ENCODE assay signal across 9 cellular contexts in genomic region chr11:12376259-12376971, GRCh38. TPM values are rescaled to one million over a fixed set of nuclear protein-coding genes. Genes with fewer than 3 reads are reported as not detected.
DNase-seq lines count a peak whose midpoint lies in the region; ATAC-seq and TF ChIP-seq lines count a peak whose summit lies in the region.
"Had no signal": no experiment of that assay in that cellular context is flagged by ENCODE, and none has a peak within 500 bp of the region (broad histone marks: within the 10 kb centered on the region; RNA-seq: fewer than 3 reads in every experiment).

No MANE protein-coding gene starts in this region.

- H3K27me3 ChIP-seq in adrenal gland (no peaks in the 10 kb centered on the region), hepatocyte (no peaks in the 10 kb centered on the region), spleen (replicated peaks in 1 of 7) (peaks cover 0 to 46% (median 7%) of the 10 kb centered on the region in 7 donors)

- no peaks in the 10 kb centered on the region for H3K4me1 ChIP-seq in HEK293 (ENCODE audit: control insufficient read depth, insufficient read depth, low read length)
- peaks cover 6 to 9% of the 10 kb centered on the region in 2 donors for H3K4me1 ChIP-seq in adrenal gland (replicated peaks in 1 of 2)
- H3K4me1 ChIP-seq in hepatocyte (ENCODE audit: insufficient read depth): peaks cover 19% of the 10 kb centered on the region
- H3K4me1 ChIP-seq in spleen: peaks cover 0 to 14% (median 3%) of the 10 kb centered on the region in 6 donors

- DNase-seq in adrenal gland (peak in 5 of 7 donors; percentile 16 to 45 (median 26)), hepatocyte (ENCODE audit: low spot score) (peak; percentile 54), spleen (no peak)
- no peak for DNase-seq in activated CD8-positive, alpha-beta memory T cell treated with anti-CD3 and anti-CD28 coated beads, Interleukin-2, amount 50 U/mL, for 48 hours
- DNase-seq: activated CD4-positive, CD25-positive, alpha-beta regulatory T cell treated with anti-CD3 and anti-CD28 coated beads, Interleukin-2, amount 50 U/mL, for 72 hours had no signal

- peaks cover 32% of the 10 kb centered on the region for H3K79me2 ChIP-seq in hepatocyte

- POLR2A ChIA-PET in HEK293 (lab: Yijun Ruan, JAX): interaction anchor here (0.6 to 2.0 kb wide), 7 partner anchors 8 to 452 kb away, joined by 3 to 11 read pairs (median 4); no protein-coding TSS in a partner anchor

- no peak for TF ChIP-seq POLR2A in adrenal gland (IDR thresholded peaks at IDR 0.05)
- TF ChIP-seq POLR2A in spleen (IDR thresholded peaks at IDR 0.05): no peak

- H3K9me2 ChIP-seq in hepatocyte (replicated peaks; ENCODE audit: insufficient read depth): no peaks in the 10 kb centered on the region

- CTCF ChIA-PET in HEK293 (lab: Yijun Ruan, JAX): interaction anchor here (0.7 to 2.4 kb wide), 9 partner anchors 10 to 512 kb away, joined by 3 to 8 read pairs (median 4); no protein-coding TSS in a partner anchor

- intact Hi-C loops in adrenal gland (cut with DNase I): no loop called here
- intact Hi-C loops in spleen (cut with DNase I; ENCODE audit: low total_unique reads): no loop called here

- H3K36me3 ChIP-seq in HEK293 (ENCODE audit: control insufficient read depth in 2 of 2, insufficient read depth in 1 of 2, low read length in 2 of 2): peaks cover 0 to 6% of the 10 kb centered on the region in 2 experiments; a peak in 1 of 3 replicates
- no peaks in the 10 kb centered on the region for H3K36me3 ChIP-seq in adrenal gland (replicated peaks in 1 of 2)
- no peaks in the 10 kb centered on the region for H3K36me3 ChIP-seq in hepatocyte (replicated peaks; ENCODE audit: insufficient read depth, low read depth)
- H3K36me3 ChIP-seq in spleen: no peaks in the 10 kb centered on the region

- H3K9me3 ChIP-seq in HEK293 (ENCODE audit: control insufficient read depth, insufficient read depth, low read depth, low read length): no peaks in the 10 kb centered on the region
- no peaks in the 10 kb centered on the region for H3K9me3 ChIP-seq in adrenal gland (replicated peaks in 1 of 3)
- no peaks in the 10 kb centered on the region for H3K9me3 ChIP-seq in hepatocyte (ENCODE audit: low read depth)
- H3K9me3 ChIP-seq in spleen: no peaks in the 10 kb centered on the region

- no peak overlapping the region for H3K4me3 ChIP-seq in HEK293 (ENCODE audit: low read depth, low read length)
- H3K4me3 ChIP-seq in adrenal gland: no peak overlapping the region
- peak overlapping the region; percentile 89 for H3K4me3 ChIP-seq in hepatocyte
- H3K4me3 ChIP-seq in spleen: no peak overlapping the region

- no peak overlapping the region for H3K27ac ChIP-seq in HEK293 (ENCODE audit: extremely low read depth, low read depth, low read length)
- H3K27ac ChIP-seq in adrenal gland: peak overlapping the region in 3 of 5 donors; percentile 96 to 99 (median 96)
- H3K27ac ChIP-seq in hepatocyte: peak overlapping the region; percentile 100
- peak overlapping the region; percentile 63 to 90 (median 86) for H3K27ac ChIP-seq in spleen

- H3K4me2 ChIP-seq in hepatocyte: peak overlapping the region; percentile 83

- TF ChIP-seq CTCF in HEK293 (tag by site-specific recombination; IDR thresholded peaks at IDR 0.05): no peak
- TF ChIP-seq CTCF in adrenal gland (IDR thresholded peaks at IDR 0.05): no peak
- TF ChIP-seq CTCF in hepatocyte (IDR thresholded peaks at IDR 0.05; ENCODE audit: poor library complexity): no peak
- TF ChIP-seq CTCF in spleen (IDR thresholded peaks at IDR 0.05 in 8 of 11, conservative IDR thresholded peaks at IDR 0.05 in 3 of 11): no peak

- H4K20me1 ChIP-seq in hepatocyte (ENCODE audit: insufficient read depth, poor library complexity, severe bottlenecking): no peaks in the 10 kb centered on the region

- 56 to 66% (median 59%) methylated on average over 11 of the region's 11 CpGs for WGBS in adrenal gland, 4 donors
- 42% methylated on average over 11 of the region's 11 CpGs for WGBS in hepatocyte (ENCODE audit: low lambda C conversion rate, missing lambda C conversion rate)
- whole genome bisulfite sequencing in spleen, 5 donors: 50 to 53% (median 51%) methylated on average over 11 of the region's 11 CpGs

- peak overlapping the region; percentile 94 for H2AFZ ChIP-seq in hepatocyte

- ATAC-seq in HG03457 (IDR thresholded peaks at IDR 0.05; ENCODE audit: unreplicated experiment): no peak
- no peak for ATAC-seq in HG03571 (IDR thresholded peaks at IDR 0.05; ENCODE audit: unreplicated experiment)
- no peak for ATAC-seq in GM19035 (IDR thresholded peaks at IDR 0.05; ENCODE audit: unreplicated experiment)

TF ChIP-seq in HEK293, 187 proteins besides CTCF, POLR2A, EP300 and RAD21:
- TF ChIP-seq AEBP2 (tag by site-specific recombination; IDR thresholded peaks at IDR 0.05; ENCODE audit: borderline replicate concordance) (no peak), ZSCAN16 (tag by site-specific recombination; IDR thresholded peaks at IDR 0.05) (no peak), ZIC2 (tag by site-specific recombination; IDR thresholded peaks at IDR 0.05) (0 out of 2 replicates have a peak, but pooled peaks have one; percentile 14), GLIS1 (tag by site-specific recombination; IDR thresholded peaks at IDR 0.05) (no peak), ZNF274 (IDR thresholded peaks at IDR 0.05; ENCODE audit: low read length) (no peak), ZNF274 (tag by site-specific recombination; IDR thresholded peaks at IDR 0.05; ENCODE audit: borderline replicate concordance) (0 out of 2 replicates have a peak, but pooled peaks have one; percentile 14)
TF ChIP-seq in HEK293: peak in this region for 2.

RNA-seq across cellular contexts. Expression of gene PARVA, which starts 1.0 kb away (rescaled TPM):
- total RNA-seq in adrenal gland (10 to 100 TPM; 23.3 to 58.9 (median 40.9) TPM), hepatocyte (34.2 and 37.4 TPM in 2 replicates), spleen (10 to 100 TPM; 14.6 to 56.6 (median 26.9) TPM)
- polyA plus RNA-seq in adrenal gland (10 to 100 TPM; 13.0 to 33.4 (median 16.9) TPM), hepatocyte (41.2 and 46.2 TPM in 2 replicates), spleen (1 to 10 TPM; 3.8 to 5.8 (median 4.5) TPM)

Comparison
In these comparisons a context has a peak if more than half of its experiments do, and no peak if none do; other contexts are left out.
1. DNase-seq: peak in adrenal gland (5 of 7) and hepatocyte (single experiment); none in spleen (single experiment) and activated CD8-positive, alpha-beta memory T cell treated with anti-CD3 and anti-CD28 coated beads, Interleukin-2, amount 50 U/mL, for 48 hours (single experiment).